24 cellular contexts compared by ENCODE assay signal in genomic region chr16:84887207-84887606, GRCh38.
"Had no signal": no experiment of that assay in that cellular context is flagged by ENCODE, and none has a peak within 500 bp of the region (broad histone marks: within the 10 kb centered on the region; RNA-seq: fewer than 3 reads in every experiment).

No MANE protein-coding gene starts in this region.

- H3K4me1 ChIP-seq: SJSA1 had no signal

- DNase-seq: activated CD4-positive, alpha-beta memory T cell treated with anti-CD3 and anti-CD28 coated beads, Interleukin-2, amount 10 ng/mL, durations not matched to agents 7 days and 5 days; activated CD4-positive, alpha-beta T cell treated with anti-CD3 and anti-CD28 coated beads for 1 hour; activated CD4-positive, alpha-beta T cell treated with anti-CD3 and anti-CD28 coated beads for 48 hours; activated CD4-positive, CD25-positive, alpha-beta regulatory T cell; activated CD8-positive, alpha-beta memory T cell treated with anti-CD3 and anti-CD28 coated beads for 24 hours; activated CD8-positive, alpha-beta memory T cell treated with anti-CD3 and anti-CD28 coated beads, Interleukin-2, amount 10 ng/mL, durations not matched to agents 7 days and 5 days; activated CD8-positive, alpha-beta memory T cell treated with anti-CD3 and anti-CD28 coated beads, Interleukin-2, amount 50 U/mL, for 48 hours; activated effector memory CD4-positive, alpha-beta T cell treated with Interleukin-2 at 50 U/mL for 16 hours; activated naive CD4-positive, alpha-beta T cell treated with anti-CD3 and anti-CD28 coated beads, Interleukin-2, amount 10 ng/mL, durations not matched to agents 7 days and 5 days; activated naive CD8-positive, alpha-beta T cell treated with anti-CD3 and anti-CD28 coated beads, Interleukin-2, amount 50 U/mL, for 24 hours; activated T-cell treated with anti-CD3 and anti-CD28 coated beads, Interleukin-2, amount 50 U/mL, for 48 hours; anterior cingulate cortex; NCI-H1105; NCI-H1417 treated with DMSO at 0.1 percent for 48 hours; NCI-H187 treated with DMSO at 0.1 percent for 48 hours; NCI-H2081; NCI-H2171 treated with DMSO at 0.1 percent for 48 hours; NCI-H226; NCI-H446 treated with DMSO at 0.1 percent for 48 hours; NCI-H524 treated with DMSO at 0.1 percent for 48 hours; SHP77 treated with DMSO at 0.1 percent for 48 hours; SK-N-SH had no signal

- H3K9ac ChIP-seq: SK-N-SH had no signal

- H3K27ac ChIP-seq: SJSA1 had no signal

- H3K9me3 ChIP-seq: SJSA1, SK-N-SH had no signal

- H3K27me3 ChIP-seq: SJSA1 had no signal

- H3K4me3 ChIP-seq: SJSA1 had no signal

- H3K36me3 ChIP-seq: SJSA1 had no signal

- ATAC-seq: activated CD8-positive, alpha-beta memory T cell treated with anti-CD3 and anti-CD28 coated beads, Interleukin-2, amount 10 ng/mL, durations not matched to agents 7 days and 5 days; activated naive CD8-positive, alpha-beta T cell treated with anti-CD3 and anti-CD28 coated beads, Interleukin-2, amount 50 U/mL, for 24 hours; Panc1 had no signal

- H3K4me2 ChIP-seq: SK-N-SH had no signal
